8 cellular contexts compared by ENCODE assay signal in the genomic region with DNA sequence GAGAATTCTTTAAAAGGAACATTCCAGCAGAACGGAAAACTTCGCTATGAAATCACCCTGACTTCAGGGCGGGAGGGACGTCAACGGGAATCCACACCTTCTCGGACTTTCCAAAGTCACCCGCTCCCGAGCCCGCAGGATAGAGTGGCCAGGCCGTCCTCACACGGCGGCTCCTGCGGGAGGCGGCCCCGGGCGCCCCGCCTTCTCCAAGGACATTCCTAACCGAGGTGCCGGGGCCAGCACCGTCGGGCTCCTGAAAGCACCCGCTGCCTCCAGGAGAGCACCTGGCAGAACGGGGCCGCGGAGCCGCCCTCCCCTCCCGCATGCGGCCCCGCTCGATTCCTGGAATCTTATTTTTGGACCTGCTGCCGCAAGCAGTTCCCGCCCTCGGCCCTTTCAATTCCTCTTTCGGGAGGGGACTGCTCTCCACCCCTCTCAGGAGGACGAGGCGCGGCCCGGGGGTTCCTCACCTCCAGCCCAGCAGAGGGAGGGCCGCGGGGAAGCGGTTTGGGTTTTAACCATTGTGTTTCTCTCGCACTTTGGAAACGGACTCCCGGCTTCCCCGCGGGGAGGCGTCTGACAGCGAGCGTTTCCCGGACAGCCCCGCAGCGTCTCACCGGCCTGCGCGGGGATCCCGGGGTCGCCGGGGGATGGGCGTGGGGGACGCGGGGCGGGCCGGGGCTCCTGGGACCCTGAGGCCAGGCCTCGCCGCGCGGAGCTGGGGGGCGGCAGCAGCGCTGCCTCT. TPM values are rescaled to one million over a fixed set of nuclear protein-coding genes. Genes with fewer than 3 reads are reported as not detected.
DNase-seq lines count a peak whose midpoint lies in the region; ATAC-seq, FAIRE-seq and TF ChIP-seq lines count a peak whose summit lies in the region.

No MANE protein-coding gene starts in this region.

- ATAC-seq in A549 (peak; percentile 55 to 64), GM18502 (IDR thresholded peaks at IDR 0.05; ENCODE audit: poor library complexity, unreplicated experiment) (peak; percentile 57), lung (ENCODE audit: insufficient read depth, low FRiP score) (peak; percentile 58), GM19328 (IDR thresholded peaks at IDR 0.05; ENCODE audit: unreplicated experiment) (no peak)

- WGBS in A549 (ENCODE audit: missing lambda C conversion rate) = 55% methylated on average over 19 of the region's 69 CpGs
- WGBS in lung, 2 donors = 5 to 11% methylated on average over 64 to 69 of the region's 69 CpGs
- 11% methylated on average over 6 of the region's 69 CpGs for WGBS in suprapubic skin

- peak in 1 of 2 experiments; percentile 32 for DNase-seq in A549 (ENCODE audit: low read depth in 1 of 2, low spot score in 1 of 2)
- peak in 1 of 2 experiments; percentile 52 for DNase-seq in PC-9
- DNase-seq in lung (ENCODE audit: low spot score) = no peak
- DNase-seq in suprapubic skin (ENCODE audit: low spot score in 2 of 2) = peak; percentile 72 to 83
- no peak for DNase-seq in ACHN

- no TSS peak for BruUV-seq in PC-9 (replicated peaks; lab: Mats Ljungman, UMichigan)

- TF ChIP-seq EP300 in A549 (IDR thresholded peaks at IDR 0.05) = no peak
- no peak for TF ChIP-seq EP300 in suprapubic skin (IDR thresholded peaks at IDR 0.05)

- no peaks in the 10 kb centered on the region for H3K9me2 ChIP-seq in PC-9 (ENCODE audit: insufficient read depth)

- H3K9me3 ChIP-seq in A549 = no peaks in the 10 kb centered on the region
- 0 out of 2 replicates have a peak, but pooled peaks cover 7% of the 10 kb centered on the region for H3K9me3 ChIP-seq in PC-9 (ENCODE audit: insufficient read depth, low read depth)
- H3K9me3 ChIP-seq in duodenal mucosa (ENCODE audit: control insufficient read depth in 1 of 2, low read length in 2 of 2) = no peaks in the 10 kb centered on the region
- no peaks in the 10 kb centered on the region for H3K9me3 ChIP-seq in lung (ENCODE audit: control insufficient read depth in 2 of 2, insufficient read depth in 1 of 2, low read length in 1 of 2)
- no peaks in the 10 kb centered on the region for H3K9me3 ChIP-seq in suprapubic skin

- peaks cover 22% of the 10 kb centered on the region for H3F3A ChIP-seq in PC-9 (ENCODE audit: insufficient read depth, low read depth)

- CTCF ChIA-PET in A549 (lab: Yijun Ruan, JAX) (interaction anchor here (0.6 to 1.5 kb wide), 4 partner anchors 12 to 571 kb away, joined by 3 read pairs; no protein-coding TSS in a partner anchor), PC-9 (lab: Charles Lee) (no interaction called here)

- H3K36me3 ChIP-seq in PC-9 (ENCODE audit: low read depth) = no peaks in the 10 kb centered on the region
- peaks cover 0 to 14% of the 10 kb centered on the region in 2 donors for H3K36me3 ChIP-seq in duodenal mucosa (ENCODE audit: control insufficient read depth in 1 of 2, insufficient read depth in 2 of 2, low read length in 2 of 2)
- H3K36me3 ChIP-seq in lung (ENCODE audit: control insufficient read depth in 2 of 2, insufficient read depth in 2 of 2, low read length in 2 of 2) = no peaks in the 10 kb centered on the region
- no peaks in the 10 kb centered on the region for H3K36me3 ChIP-seq in suprapubic skin

- TF ChIP-seq CTCF in A549 (IDR thresholded peaks at IDR 0.05) = no peak
- no peak for TF ChIP-seq CTCF in PC-9 (conservative IDR thresholded peaks at IDR 0.05)
- no peak for TF ChIP-seq CTCF in lung (IDR thresholded peaks at IDR 0.05; ENCODE audit: control extremely low read depth, extremely low read depth)
- TF ChIP-seq CTCF in suprapubic skin (IDR thresholded peaks at IDR 0.05) = peak in 1 of 2 donors; percentile 6

- H2AFZ ChIP-seq in PC-9 = peak overlapping the region; percentile 83

- H3K79me2 ChIP-seq in PC-9 (ENCODE audit: low read depth) = no peaks in the 10 kb centered on the region

- H4K20me1 ChIP-seq in PC-9 (ENCODE audit: insufficient read depth) = no peaks in the 10 kb centered on the region

- H3K27ac ChIP-seq in A549 = peak overlapping the region; percentile 89 to 96
- no peak overlapping the region for H3K27ac ChIP-seq in PC-9
- H3K27ac ChIP-seq in duodenal mucosa (ENCODE audit: low read depth, low read length) = peak overlapping the region; percentile 66
- H3K27ac ChIP-seq in lung (ENCODE audit: low read depth in 1 of 2, low read length in 1 of 2) = peak overlapping the region; percentile 93 to 96
- H3K27ac ChIP-seq in suprapubic skin = peak overlapping the region; percentile 86

- H3K4me2 ChIP-seq in A549 (peak overlapping the region; percentile 99), PC-9 (peak overlapping the region; percentile 81)

- in situ Hi-C loops in ACHN (cut with HindIII; ENCODE audit: low pct_ligation_motif_present, low pct_unique_long_range_greater_than_20kb, low sequenced_read_pairs) = no loop called here

- no peak for FAIRE-seq in A549 (lab: Jason Lieb, UNC)

- peaks cover 12% of the 10 kb centered on the region; the same call in 2 of the 3 replicates for H3K4me1 ChIP-seq in A549
- peaks cover 13% of the 10 kb centered on the region; the same call in 1 of the 2 replicates for H3K4me1 ChIP-seq in PC-9 (replicated peaks; ENCODE audit: insufficient read depth)
- H3K4me1 ChIP-seq in duodenal mucosa (ENCODE audit: control insufficient read depth in 1 of 2, insufficient read depth in 2 of 2, low read length in 2 of 2) = peaks cover 44 to 55% of the 10 kb centered on the region in 2 donors
- H3K4me1 ChIP-seq in lung (ENCODE audit: control insufficient read depth in 2 of 2, insufficient read depth in 2 of 2, low read length in 2 of 2) = peaks cover 0 to 8% of the 10 kb centered on the region in 2 donors
- H3K4me1 ChIP-seq in suprapubic skin = peaks cover 43% of the 10 kb centered on the region

- intact Hi-C loops in PC-9 (cut with micrococcal nuclease; ENCODE audit: unreplicated experiment) = loop anchor here (5.0 kb wide), 1 partner anchor 41 kb away; no protein-coding TSS in a partner anchor

- POLR2A ChIA-PET in A549 (lab: Yijun Ruan, JAX) (no interaction called here), PC-9 (lab: Charles Lee; ENCODE audit: unreplicated experiment) (no interaction called here)

- H3K4me3 ChIP-seq in A549 (peak overlapping the region; percentile 88), PC-9 (peak overlapping the region; percentile 57; the same call in 1 of the 2 replicates), duodenal mucosa (ENCODE audit: low read depth in 1 of 2, low read length in 2 of 2) (peak overlapping the region; percentile 75), lung (peak overlapping the region; percentile 77), suprapubic skin (peak overlapping the region; percentile 65)

- peaks cover 10% of the 10 kb centered on the region; the same call in 1 of the 2 replicates for H3K27me3 ChIP-seq in PC-9 (ENCODE audit: insufficient read depth, low read depth)
- H3K27me3 ChIP-seq in duodenal mucosa (ENCODE audit: control insufficient read depth in 1 of 2, insufficient read depth in 2 of 2, low read length in 2 of 2) = peaks cover 0 to 3% of the 10 kb centered on the region in 2 donors
- H3K27me3 ChIP-seq in lung (ENCODE audit: control insufficient read depth, insufficient read depth) = no peaks in the 10 kb centered on the region
- H3K27me3 ChIP-seq in suprapubic skin = no peaks in the 10 kb centered on the region

- TF ChIP-seq RAD21 in A549 (conservative IDR thresholded peaks at IDR 0.05 in 1 of 2, IDR thresholded peaks at IDR 0.05 in 1 of 2) = no peak

- peak overlapping the region; percentile 29 to 64 for H3K9ac ChIP-seq in duodenal mucosa (ENCODE audit: low read depth in 1 of 2, low read length in 2 of 2)

- TF ChIP-seq POLR2A in A549 (IDR thresholded peaks at IDR 0.05; ENCODE audit: low read length) (no peak), suprapubic skin (IDR thresholded peaks at IDR 0.05) (no peak)

TF ChIP-seq in A549, 52 proteins besides CTCF, POLR2A, EP300 and RAD21 (continues in another document):
- TF ChIP-seq EHF (CRISPR knock-in tag; IDR thresholded peaks at IDR 0.05) (no peak), MYC (IDR thresholded peaks at IDR 0.05; ENCODE audit: borderline replicate concordance, low read length) (no peak), ZFP36 (IDR thresholded peaks at IDR 0.05; ENCODE audit: borderline replicate concordance, partially characterized antibody) (no peak), USF2 (IDR thresholded peaks at IDR 0.05) (no peak), MAFK (IDR thresholded peaks at IDR 0.05; ENCODE audit: partially characterized antibody) (no peak), PHF8 (IDR thresholded peaks at IDR 0.05; ENCODE audit: borderline replicate concordance, low read depth) (no peak), HEYL (CRISPR knock-in tag; IDR thresholded peaks at IDR 0.05) (no peak), HOXA7 (CRISPR knock-in tag; IDR thresholded peaks at IDR 0.05) (no peak), ZC3H11A (IDR thresholded peaks at IDR 0.05) (no peak), BHLHE40 (IDR thresholded peaks at IDR 0.05; ENCODE audit: low read depth, low read length) (no peak), RARB (CRISPR knock-in tag; IDR thresholded peaks at IDR 0.05) (no peak), CBX2 (IDR thresholded peaks at IDR 0.05; ENCODE audit: borderline replicate concordance, low read depth) (no peak)
- TF ChIP-seq, protein P1, sequence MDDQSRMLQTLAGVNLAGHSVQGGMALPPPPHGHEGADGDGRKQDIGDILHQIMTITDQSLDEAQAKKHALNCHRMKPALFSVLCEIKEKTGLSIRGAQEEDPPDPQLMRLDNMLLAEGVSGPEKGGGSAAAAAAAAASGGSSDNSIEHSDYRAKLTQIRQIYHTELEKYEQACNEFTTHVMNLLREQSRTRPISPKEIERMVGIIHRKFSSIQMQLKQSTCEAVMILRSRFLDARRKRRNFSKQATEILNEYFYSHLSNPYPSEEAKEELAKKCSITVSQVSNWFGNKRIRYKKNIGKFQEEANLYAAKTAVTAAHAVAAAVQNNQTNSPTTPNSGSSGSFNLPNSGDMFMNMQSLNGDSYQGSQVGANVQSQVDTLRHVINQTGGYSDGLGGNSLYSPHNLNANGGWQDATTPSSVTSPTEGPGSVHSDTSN (IDR thresholded peaks at IDR 0.05) = no peak

RNA-seq across cellular contexts. Expression of gene GAS6, which starts 0.9 kb away (rescaled TPM):
- polyA plus RNA-seq in A549 (2011; rRNA removed) (3.5 and 4.3 TPM in 2 replicates), A549 (2017; fragmentation: RNase III; extraction: RNeasy Plus Mini Kit Qiagen cat#74134 plus additional on column Dnase treatment) (4.8 to 6.5 TPM (median 5.7 TPM) in 3 replicates), lung (100 to 1,000 TPM in 1 of 2 donors, 10 to 100 TPM in 1; 61.8 to 107 TPM)
- polyA plus RNA-seq in A549 (2012; cell fraction: cytosol; rRNA removed) = 8.8 and 12.2 TPM in 2 replicates
- 24.3 and 27.0 TPM in 2 replicates for polyA plus RNA-seq in A549 (2012; cell fraction: nucleus; rRNA removed)
- polyA minus RNA-seq in A549 (2011; rRNA and poly(A)+ RNA removed) = 1.7 and 2.0 TPM in 2 replicates
- total RNA-seq in PC-9 (2021) (92.9 and 93.8 TPM in 2 replicates), lung (10 to 100 TPM; 68.5 to 83.8 TPM), suprapubic skin (100 to 1,000 TPM; 175 to 286 (median 224) TPM)

Comparison
In these comparisons a context has a peak if more than half of its experiments do, and no peak if none do; other contexts are left out.
1. DNase-seq: peak in suprapubic skin (2 of 2); none in lung (single experiment) and ACHN (single experiment).
2. Peak in every context shown above with its lines, with median percentiles within 50 percentile points of each other: H3K4me3 ChIP-seq.